16 cellular contexts compared by ENCODE assay signal in genomic region chr1:33302325-33302724, GRCh38. TPM values are rescaled to one million over a fixed set of nuclear protein-coding genes. Genes with fewer than 3 reads are reported as not detected.
A peak's percentile ranks its signal among the peaks of the same experiment; 100 is the strongest.
DNase-seq lines count a peak whose midpoint lies in the region; ATAC-seq and TF ChIP-seq lines count a peak whose summit lies in the region.
"Had no signal": no experiment of that assay in that cellular context is flagged by ENCODE, and none has a peak within 500 bp of the region (broad histone marks: within the 10 kb centered on the region; RNA-seq: fewer than 3 reads in every experiment).

No MANE protein-coding gene starts in this region.

- ATAC-seq in GM21447 (IDR thresholded peaks at IDR 0.05; ENCODE audit: unreplicated experiment): no peak
- ATAC-seq: Panc1 had no signal

- CTCF ChIA-PET in activated CD4-positive, alpha-beta memory T cell treated with anti-CD3 and anti-CD28 coated beads, Interleukin-2, amount 10 ng/mL, durations not matched to agents 7 days and 5 days (lab: Charles Lee): interaction anchor here (1.9 kb wide), 1 partner anchor 169 kb away, joined by 6 read pairs; no protein-coding TSS in a partner anchor

- no peak for TF ChIP-seq CTCF in nephron (IDR thresholded peaks at IDR 0.05; ENCODE audit: unreplicated experiment in 3 of 3)
- no peak for TF ChIP-seq CTCF in tibial nerve (IDR thresholded peaks at IDR 0.05)

- H3K27ac ChIP-seq in tibial nerve: peak overlapping the region in 1 of 4 donors; percentile 82
- H3K27ac ChIP-seq: cardiac muscle cell had no signal

- peaks cover 0 to 23% (median 0%) of the 10 kb centered on the region in 3 donors for H3K36me3 ChIP-seq in tibial nerve
- H3K36me3 ChIP-seq: cardiac muscle cell had no signal

- in situ Hi-C loops in KBM-7 (cut with MboI; ENCODE audit: low pct_unique_long_range_greater_than_20kb, low sequenced_read_pairs): no loop called here

- peaks cover 9% of the 10 kb centered on the region for H3K27me3 Mint-ChIP-seq in activated CD4-positive, alpha-beta memory T cell treated with anti-CD3 and anti-CD28 coated beads, Interleukin-2, amount 10 ng/mL, durations not matched to agents 7 days and 5 days
- no peaks in the 10 kb centered on the region for H3K27me3 Mint-ChIP-seq in nephron (ENCODE audit: low read depth)

- no peak overlapping the region for H3K4me3 Mint-ChIP-seq in activated CD4-positive, alpha-beta memory T cell treated with anti-CD3 and anti-CD28 coated beads, Interleukin-2, amount 10 ng/mL, durations not matched to agents 7 days and 5 days
- H3K4me3 Mint-ChIP-seq in nephron: no peak overlapping the region

- H3K9me3 Mint-ChIP-seq in activated CD4-positive, alpha-beta memory T cell treated with anti-CD3 and anti-CD28 coated beads, Interleukin-2, amount 10 ng/mL, durations not matched to agents 7 days and 5 days: peaks cover 2% of the 10 kb centered on the region
- no peaks in the 10 kb centered on the region for H3K9me3 Mint-ChIP-seq in nephron

- peak; percentile 35 for DNase-seq in activated CD4-positive, alpha-beta T cell treated with anti-CD3 and anti-CD28 coated beads for 48 hours
- no peak for DNase-seq in activated CD4-positive, alpha-beta T cell treated with anti-CD3 and anti-CD28 coated beads, Interleukin-2, amount 50 U/mL, for 4 hours
- DNase-seq in KBM-7 (peak; percentile 53), tibial nerve (ENCODE audit: low spot score in 2 of 2) (no peak), epidermal melanocyte (ENCODE audit: insufficient read length, low spot score) (no peak)
- peak; percentile 69 for DNase-seq in activated CD4-positive, alpha-beta memory T cell treated with anti-CD3 and anti-CD28 coated beads, Interleukin-2, amount 10 ng/mL, durations not matched to agents 7 days and 5 days
- DNase-seq: ACHN, DMS153 had no signal

- no peak for TF ChIP-seq EP300 in tibial nerve (IDR thresholded peaks at IDR 0.05)

- H3K27me3 ChIP-seq in tibial nerve: no peaks in the 10 kb centered on the region

- 100% methylated on average over 1 of the region's 1 CpG for WGBS in tibial nerve, 2 donors

- TF ChIP-seq POLR2A in tibial nerve (IDR thresholded peaks at IDR 0.05): no peak

- peaks cover 21% of the 10 kb centered on the region for H3K36me3 Mint-ChIP-seq in activated CD4-positive, alpha-beta memory T cell treated with anti-CD3 and anti-CD28 coated beads, Interleukin-2, amount 10 ng/mL, durations not matched to agents 7 days and 5 days (ENCODE audit: low read depth)
- peaks cover 60% of the 10 kb centered on the region for H3K36me3 Mint-ChIP-seq in nephron (ENCODE audit: low read depth)

- peaks cover 42% of the 10 kb centered on the region for H3K4me1 Mint-ChIP-seq in activated CD4-positive, alpha-beta memory T cell treated with anti-CD3 and anti-CD28 coated beads, Interleukin-2, amount 10 ng/mL, durations not matched to agents 7 days and 5 days
- H3K4me1 Mint-ChIP-seq in nephron: peaks cover 41% of the 10 kb centered on the region

- no peaks in the 10 kb centered on the region for H3K9me3 ChIP-seq in tibial nerve
- H3K9me3 ChIP-seq: upper lobe of left lung had no signal

- no peak overlapping the region for H3K4me3 ChIP-seq in tibial nerve
- H3K4me3 ChIP-seq: cardiac muscle cell, lung, skin epidermis, upper lobe of left lung had no signal

- H3K27ac Mint-ChIP-seq in activated CD4-positive, alpha-beta memory T cell treated with anti-CD3 and anti-CD28 coated beads, Interleukin-2, amount 10 ng/mL, durations not matched to agents 7 days and 5 days: peak overlapping the region; percentile 80
- H3K27ac Mint-ChIP-seq in nephron: peak overlapping the region in 2 of 3 experiments; percentile 25 to 95

- POLR2A ChIA-PET in activated CD4-positive, alpha-beta memory T cell treated with anti-CD3 and anti-CD28 coated beads, Interleukin-2, amount 10 ng/mL, durations not matched to agents 7 days and 5 days (lab: Charles Lee): interaction anchor here (1.1 to 1.6 kb wide), 2 partner anchors 40 to 47 kb away, joined by 3 to 4 read pairs; no protein-coding TSS in a partner anchor

- H3K4me1 ChIP-seq in tibial nerve: peaks cover 3 to 49% (median 21%) of the 10 kb centered on the region in 4 donors

RNA-seq across cellular contexts. Expression of gene A3GALT2, which starts 18.6 kb away (rescaled TPM):
- not detected for total RNA-seq in activated CD4-positive, alpha-beta memory T cell treated with anti-CD3 and anti-CD28 coated beads, Interleukin-2, amount 10 ng/mL, durations not matched to agents 7 days and 5 days
- total RNA-seq in tibial nerve: under 1 TPM in 2 of 4 donors, not detected in 2; 0.42 to 0.66 TPM
- total RNA-seq: cardiac muscle cell, MCF 10A had no signal

RNA-seq across cellular contexts. Expression of gene ZNF362, which starts 46.0 kb away (rescaled TPM):
- 10 to 100 TPM; 18.1 to 18.7 TPM for total RNA-seq in activated CD4-positive, alpha-beta memory T cell treated with anti-CD3 and anti-CD28 coated beads, Interleukin-2, amount 10 ng/mL, durations not matched to agents 7 days and 5 days
- 10 to 100 TPM; 14.7 to 21.8 (median 17.3) TPM for total RNA-seq in tibial nerve

Comparison
In these comparisons a context has a peak if more than half of its experiments do, and no peak if none do; other contexts are left out.
1. DNase-seq: peak in activated CD4-positive, alpha-beta T cell treated with anti-CD3 and anti-CD28 coated beads for 48 hours (single experiment), KBM-7 (single experiment) and activated CD4-positive, alpha-beta memory T cell treated with anti-CD3 and anti-CD28 coated beads, Interleukin-2, amount 10 ng/mL, durations not matched to agents 7 days and 5 days (single experiment); none in activated CD4-positive, alpha-beta T cell treated with anti-CD3 and anti-CD28 coated beads, Interleukin-2, amount 50 U/mL, for 4 hours (0 of 2), tibial nerve (0 of 2) and epidermal melanocyte (single experiment).